ENCODE assay signal across 20 cellular contexts in genomic region chr3:53816430-53816829, GRCh38. TPM values are rescaled to one million over a fixed set of nuclear protein-coding genes. Genes with fewer than 3 reads are reported as not detected.
DNase-seq lines count a peak whose midpoint lies in the region; ATAC-seq and TF ChIP-seq lines count a peak whose summit lies in the region.
"Had no signal": no experiment of that assay in that cellular context is flagged by ENCODE, and none has a peak within 500 bp of the region (broad histone marks: within the 10 kb centered on the region; RNA-seq: fewer than 3 reads in every experiment).

No MANE protein-coding gene starts in this region.

- DNase-seq in activated effector memory CD4-positive, alpha-beta T cell treated with anti-CD3 and anti-CD28 coated beads, Interleukin-2, amount 50 U/mL, for 16 hours = peak; percentile 10
- no peak for DNase-seq in activated effector memory CD4-positive, alpha-beta T cell treated with Interleukin-2 at 50 U/mL for 16 hours
- DNase-seq in medulla oblongata (ENCODE audit: extremely low spot score) (peak; percentile 75), testis (peak; percentile 5), sciatic nerve (ENCODE audit: low spot score) (no peak), lower leg skin (ENCODE audit: low spot score in 2 of 2) (no peak)
- DNase-seq: CD4-positive, alpha-beta memory T cell; DMS79; KG1; NCI-H1436 treated with DMSO at 0.1 percent for 48 hours; NCI-H2029 treated with DMSO at 0.1 percent for 48 hours; NCI-H748 treated with DMSO at 0.1 percent for 48 hours; PC-3 had no signal

- H3K4me3 ChIP-seq in testis (no peak overlapping the region), lower leg skin (ENCODE audit: low read depth, poor library complexity, severe bottlenecking) (no peak overlapping the region)
- H3K4me3 ChIP-seq: GM12878, GM23338 had no signal

- no peak for TF ChIP-seq CTCF in testis (IDR thresholded peaks at IDR 0.05)
- TF ChIP-seq CTCF in lower leg skin (IDR thresholded peaks at IDR 0.05) = no peak

- no peaks in the 10 kb centered on the region for H3K27me3 ChIP-seq in testis

- H3K4me1 ChIP-seq in testis = no peaks in the 10 kb centered on the region

- H3K27ac ChIP-seq in cingulate gyrus (ENCODE audit: low read depth, low read length) (peak overlapping the region; percentile 92), testis (no peak overlapping the region)
- H3K27ac ChIP-seq: 22Rv1 had no signal

- TF ChIP-seq POLR2A in testis (IDR thresholded peaks at IDR 0.05) (no peak), lower leg skin (IDR thresholded peaks at IDR 0.05) (no peak)

- WGBS in testis, 2 donors = 84 to 85% methylated on average over 4 of the region's 4 CpGs
- WGBS in lower leg skin, 2 donors = 88 to 90% methylated on average over 4 of the region's 4 CpGs

- no peaks in the 10 kb centered on the region for H3K36me3 ChIP-seq in testis (ENCODE audit: low read depth, missing control alignments)

- H3K9me3 ChIP-seq in testis = no peaks in the 10 kb centered on the region

- no peak for ATAC-seq in HG03097 (IDR thresholded peaks at IDR 0.05; ENCODE audit: low FRiP score, unreplicated experiment)
- ATAC-seq in sciatic nerve = no peak
- ATAC-seq: GM12878, GM23338, HCT116, PC-3 had no signal

- intact Hi-C loops in testis (cut with DNase I; ENCODE audit: low total_unique reads) (no loop called here), sciatic nerve (cut with DNase I) (no loop called here), lower leg skin (cut with DNase I; ENCODE audit: low total_unique reads) (no loop called here)

RNA-seq across cellular contexts. Expression of gene CHDH, which starts 29.8 kb away (rescaled TPM):
- total RNA-seq in testis = 10 to 100 TPM; 28.1 to 41.4 TPM
- 13.5 TPM for polyA plus RNA-seq in testis (ENCODE audit: insufficient read depth, low read depth, low replicate concordance)
- 7.3 TPM for total RNA-seq in sciatic nerve
- total RNA-seq in lower leg skin = 10 to 100 TPM in 2 of 4 donors, 1 to 10 TPM in 2; 4.6 to 14.9 (median 9.5) TPM

RNA-seq across cellular contexts. Expression of gene IL17RB, which starts 29.9 kb away (rescaled TPM):
- total RNA-seq in testis (10 to 100 TPM in 1 of 2 donors, 1 to 10 TPM in 1; 9.5 to 17.5 TPM), sciatic nerve (5.1 TPM), lower leg skin (1 to 10 TPM in 1 of 4 donors, under 1 TPM in 2, not detected in 1; 0.63 to 1.9 (median 0.81) TPM)
- 5.8 TPM for polyA plus RNA-seq in testis (ENCODE audit: insufficient read depth, low read depth, low replicate concordance)
- polyA plus RNA-seq: AG04450 had no signal

Comparison
In these comparisons a context has a peak if more than half of its experiments do, and no peak if none do; other contexts are left out.
1. DNase-seq: peak in activated effector memory CD4-positive, alpha-beta T cell treated with anti-CD3 and anti-CD28 coated beads, Interleukin-2, amount 50 U/mL, for 16 hours (single experiment), medulla oblongata (single experiment) and testis (single experiment); none in activated effector memory CD4-positive, alpha-beta T cell treated with Interleukin-2 at 50 U/mL for 16 hours (single experiment), sciatic nerve (single experiment) and lower leg skin (0 of 2).